Comparison of ENCODE assay signal across 2 cellular contexts in the genomic region with DNA sequence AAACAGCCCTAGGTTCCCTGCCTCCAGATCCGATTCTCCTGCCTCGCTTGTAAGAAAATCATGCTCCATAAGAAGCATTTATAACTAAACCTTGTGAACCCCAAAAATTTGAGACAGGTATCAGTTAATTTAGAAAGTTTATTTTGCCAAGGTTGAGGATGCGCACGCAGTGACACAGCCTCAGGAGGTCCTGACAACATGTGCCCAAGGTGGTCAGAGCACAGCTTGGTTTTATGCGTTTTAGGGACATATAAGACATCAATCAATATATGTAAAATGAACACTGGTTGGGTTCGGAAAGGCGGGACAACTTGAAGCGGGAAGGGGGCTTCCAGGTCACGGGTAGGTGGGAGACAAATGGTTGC.
TF ChIP-seq lines count a peak whose summit lies in the region.

No MANE protein-coding gene starts in this region.

TF ChIP-seq in liver, 16 proteins besides CTCF, POLR2A, EP300 and RAD21:
- TF ChIP-seq FOXA1 (IDR thresholded peaks at IDR 0.05) (no peak), NR2F2 (IDR thresholded peaks at IDR 0.05) (no peak), HNF4A (conservative IDR thresholded peaks at IDR 0.05) (no peak), RXRA (IDR thresholded peaks at IDR 0.05) (no peak), JUND (IDR thresholded peaks at IDR 0.05) (no peak), YY1 (IDR thresholded peaks at IDR 0.05) (no peak), HNF4G (IDR thresholded peaks at IDR 0.05) (no peak), FOXA2 (IDR thresholded peaks at IDR 0.05) (no peak), EGR1 (IDR thresholded peaks at IDR 0.05; ENCODE audit: low read depth in 2 of 2) (no peak), SP1 (IDR thresholded peaks at IDR 0.05) (no peak)
- TF ChIP-seq, protein P1, sequence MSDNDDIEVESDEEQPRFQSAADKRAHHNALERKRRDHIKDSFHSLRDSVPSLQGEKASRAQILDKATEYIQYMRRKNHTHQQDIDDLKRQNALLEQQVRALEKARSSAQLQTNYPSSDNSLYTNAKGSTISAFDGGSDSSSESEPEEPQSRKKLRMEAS (IDR thresholded peaks at IDR 0.05): no peak
- TF ChIP-seq, protein P2, sequence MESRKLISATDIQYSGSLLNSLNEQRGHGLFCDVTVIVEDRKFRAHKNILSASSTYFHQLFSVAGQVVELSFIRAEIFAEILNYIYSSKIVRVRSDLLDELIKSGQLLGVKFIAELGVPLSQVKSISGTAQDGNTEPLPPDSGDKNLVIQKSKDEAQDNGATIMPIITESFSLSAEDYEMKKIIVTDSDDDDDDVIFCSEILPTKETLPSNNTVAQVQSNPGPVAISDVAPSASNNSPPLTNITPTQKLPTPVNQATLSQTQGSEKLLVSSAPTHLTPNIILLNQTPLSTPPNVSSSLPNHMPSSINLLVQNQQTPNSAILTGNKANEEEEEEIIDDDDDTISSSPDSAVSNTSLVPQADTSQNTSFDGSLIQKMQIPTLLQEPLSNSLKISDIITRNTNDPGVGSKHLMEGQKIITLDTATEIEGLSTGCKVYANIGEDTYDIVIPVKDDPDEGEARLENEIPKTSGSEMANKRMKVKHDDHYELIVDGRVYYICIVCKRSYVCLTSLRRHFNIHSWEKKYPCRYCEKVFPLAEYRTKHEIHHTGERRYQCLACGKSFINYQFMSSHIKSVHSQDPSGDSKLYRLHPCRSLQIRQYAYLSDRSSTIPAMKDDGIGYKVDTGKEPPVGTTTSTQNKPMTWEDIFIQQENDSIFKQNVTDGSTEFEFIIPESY (IDR thresholded peaks at IDR 0.05): no peak
- TF ChIP-seq, protein P3, sequence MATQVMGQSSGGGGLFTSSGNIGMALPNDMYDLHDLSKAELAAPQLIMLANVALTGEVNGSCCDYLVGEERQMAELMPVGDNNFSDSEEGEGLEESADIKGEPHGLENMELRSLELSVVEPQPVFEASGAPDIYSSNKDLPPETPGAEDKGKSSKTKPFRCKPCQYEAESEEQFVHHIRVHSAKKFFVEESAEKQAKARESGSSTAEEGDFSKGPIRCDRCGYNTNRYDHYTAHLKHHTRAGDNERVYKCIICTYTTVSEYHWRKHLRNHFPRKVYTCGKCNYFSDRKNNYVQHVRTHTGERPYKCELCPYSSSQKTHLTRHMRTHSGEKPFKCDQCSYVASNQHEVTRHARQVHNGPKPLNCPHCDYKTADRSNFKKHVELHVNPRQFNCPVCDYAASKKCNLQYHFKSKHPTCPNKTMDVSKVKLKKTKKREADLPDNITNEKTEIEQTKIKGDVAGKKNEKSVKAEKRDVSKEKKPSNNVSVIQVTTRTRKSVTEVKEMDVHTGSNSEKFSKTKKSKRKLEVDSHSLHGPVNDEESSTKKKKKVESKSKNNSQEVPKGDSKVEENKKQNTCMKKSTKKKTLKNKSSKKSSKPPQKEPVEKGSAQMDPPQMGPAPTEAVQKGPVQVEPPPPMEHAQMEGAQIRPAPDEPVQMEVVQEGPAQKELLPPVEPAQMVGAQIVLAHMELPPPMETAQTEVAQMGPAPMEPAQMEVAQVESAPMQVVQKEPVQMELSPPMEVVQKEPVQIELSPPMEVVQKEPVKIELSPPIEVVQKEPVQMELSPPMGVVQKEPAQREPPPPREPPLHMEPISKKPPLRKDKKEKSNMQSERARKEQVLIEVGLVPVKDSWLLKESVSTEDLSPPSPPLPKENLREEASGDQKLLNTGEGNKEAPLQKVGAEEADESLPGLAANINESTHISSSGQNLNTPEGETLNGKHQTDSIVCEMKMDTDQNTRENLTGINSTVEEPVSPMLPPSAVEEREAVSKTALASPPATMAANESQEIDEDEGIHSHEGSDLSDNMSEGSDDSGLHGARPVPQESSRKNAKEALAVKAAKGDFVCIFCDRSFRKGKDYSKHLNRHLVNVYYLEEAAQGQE (IDR thresholded peaks at IDR 0.05): no peak

TF ChIP-seq in HepG2, 621 proteins besides CTCF, POLR2A, EP300 and RAD21:
- TF ChIP-seq ZNF557 (CRISPR knock-in tag; IDR thresholded peaks at IDR 0.05): no peak
- no peak for TF ChIP-seq ZNF337 (CRISPR knock-in tag; IDR thresholded peaks at IDR 0.05; ENCODE audit: borderline replicate concordance, low read depth)
- TF ChIP-seq, protein P4, sequence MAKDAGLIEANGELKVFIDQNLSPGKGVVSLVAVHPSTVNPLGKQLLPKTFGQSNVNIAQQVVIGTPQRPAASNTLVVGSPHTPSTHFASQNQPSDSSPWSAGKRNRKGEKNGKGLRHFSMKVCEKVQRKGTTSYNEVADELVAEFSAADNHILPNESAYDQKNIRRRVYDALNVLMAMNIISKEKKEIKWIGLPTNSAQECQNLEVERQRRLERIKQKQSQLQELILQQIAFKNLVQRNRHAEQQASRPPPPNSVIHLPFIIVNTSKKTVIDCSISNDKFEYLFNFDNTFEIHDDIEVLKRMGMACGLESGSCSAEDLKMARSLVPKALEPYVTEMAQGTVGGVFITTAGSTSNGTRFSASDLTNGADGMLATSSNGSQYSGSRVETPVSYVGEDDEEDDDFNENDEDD (CRISPR knock-in tag; IDR thresholded peaks at IDR 0.05; ENCODE audit: borderline replicate concordance): no peak
- TF ChIP-seq SRSF9 (IDR thresholded peaks at IDR 0.05; ENCODE audit: borderline replicate concordance, insufficient read depth, low read depth, low read length, poor library complexity, severe bottlenecking): no peak
- TF ChIP-seq THAP11 (CRISPR knock-in tag; IDR thresholded peaks at IDR 0.05): no peak
- TF ChIP-seq ARID2 (CRISPR knock-in tag; IDR thresholded peaks at IDR 0.05; ENCODE audit: borderline replicate concordance): no peak
- no peak for TF ChIP-seq ZNF17 (CRISPR knock-in tag; IDR thresholded peaks at IDR 0.05)
- no peak for TF ChIP-seq ZNF75D (CRISPR knock-in tag; IDR thresholded peaks at IDR 0.05; ENCODE audit: borderline replicate concordance)
- TF ChIP-seq, protein P5, sequence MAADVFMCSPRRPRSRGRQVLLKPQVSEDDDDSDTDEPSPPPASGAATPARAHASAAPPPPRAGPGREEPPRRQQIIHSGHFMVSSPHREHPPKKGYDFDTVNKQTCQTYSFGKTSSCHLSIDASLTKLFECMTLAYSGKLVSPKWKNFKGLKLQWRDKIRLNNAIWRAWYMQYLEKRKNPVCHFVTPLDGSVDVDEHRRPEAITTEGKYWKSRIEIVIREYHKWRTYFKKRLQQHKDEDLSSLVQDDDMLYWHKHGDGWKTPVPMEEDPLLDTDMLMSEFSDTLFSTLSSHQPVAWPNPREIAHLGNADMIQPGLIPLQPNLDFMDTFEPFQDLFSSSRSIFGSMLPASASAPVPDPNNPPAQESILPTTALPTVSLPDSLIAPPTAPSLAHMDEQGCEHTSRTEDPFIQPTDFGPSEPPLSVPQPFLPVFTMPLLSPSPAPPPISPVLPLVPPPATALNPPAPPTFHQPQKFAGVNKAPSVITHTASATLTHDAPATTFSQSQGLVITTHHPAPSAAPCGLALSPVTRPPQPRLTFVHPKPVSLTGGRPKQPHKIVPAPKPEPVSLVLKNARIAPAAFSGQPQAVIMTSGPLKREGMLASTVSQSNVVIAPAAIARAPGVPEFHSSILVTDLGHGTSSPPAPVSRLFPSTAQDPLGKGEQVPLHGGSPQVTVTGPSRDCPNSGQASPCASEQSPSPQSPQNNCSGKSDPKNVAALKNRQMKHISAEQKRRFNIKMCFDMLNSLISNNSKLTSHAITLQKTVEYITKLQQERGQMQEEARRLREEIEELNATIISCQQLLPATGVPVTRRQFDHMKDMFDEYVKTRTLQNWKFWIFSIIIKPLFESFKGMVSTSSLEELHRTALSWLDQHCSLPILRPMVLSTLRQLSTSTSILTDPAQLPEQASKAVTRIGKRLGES (CRISPR knock-in tag; IDR thresholded peaks at IDR 0.05; ENCODE audit: borderline replicate concordance): no peak
- no peak for TF ChIP-seq CHCHD3 (CRISPR knock-in tag; IDR thresholded peaks at IDR 0.05)
- TF ChIP-seq DPF2 (CRISPR knock-in tag; IDR thresholded peaks at IDR 0.05; ENCODE audit: borderline replicate concordance, low read depth): no peak
- no peak for TF ChIP-seq ZBTB7A (CRISPR knock-in tag; IDR thresholded peaks at IDR 0.05)
- TF ChIP-seq CENPT (CRISPR knock-in tag; IDR thresholded peaks at IDR 0.05; ENCODE audit: low read depth): no peak
- TF ChIP-seq TMF1 (CRISPR knock-in tag; IDR thresholded peaks at IDR 0.05; ENCODE audit: low read depth): no peak
- no peak for TF ChIP-seq POLR2G (IDR thresholded peaks at IDR 0.05; ENCODE audit: low read depth, low read length)
